ENCODE assay signal across 23 cellular contexts in genomic region chr13:102620512-102620911, GRCh38. TPM values are rescaled to one million over a fixed set of nuclear protein-coding genes. Genes with fewer than 3 reads are reported as not detected.
A peak's percentile ranks its signal among the peaks of the same experiment; 100 is the strongest.
DNase-seq lines count a peak whose midpoint lies in the region; ATAC-seq and TF ChIP-seq lines count a peak whose summit lies in the region.
"Had no signal": no experiment of that assay in that cellular context is flagged by ENCODE, and none has a peak within 500 bp of the region (broad histone marks: within the 10 kb centered on the region; RNA-seq: fewer than 3 reads in every experiment).

No MANE protein-coding gene starts in this region.

- H3K36me3 Mint-ChIP-seq in activated naive CD4-positive, alpha-beta T cell treated with anti-CD3 and anti-CD28 coated beads, Interleukin-2, amount 10 ng/mL, durations not matched to agents 7 days and 5 days = peaks cover 50% of the 10 kb centered on the region

- ATAC-seq in omental fat pad (ENCODE audit: low FRiP score) (no peak), HG03354 (IDR thresholded peaks at IDR 0.05; ENCODE audit: poor library complexity, severe bottlenecking, unreplicated experiment) (no peak)
- ATAC-seq: activated T-cell treated with anti-CD3 and anti-CD28 coated beads, Interleukin-2, amount 50 U/mL, for 72 hours; sciatic nerve; SK-N-SH treated with all-trans-retinoic acid at 6 μM for 48 hours had no signal

- H3K4me3 Mint-ChIP-seq in activated naive CD4-positive, alpha-beta T cell treated with anti-CD3 and anti-CD28 coated beads, Interleukin-2, amount 10 ng/mL, durations not matched to agents 7 days and 5 days = no peak overlapping the region
- H3K4me3 Mint-ChIP-seq: activated T-cell treated with anti-CD3 and anti-CD28 coated beads, Interleukin-2, amount 50 U/mL, for 72 hours; CD14-positive monocyte; central memory CD8-positive, alpha-beta T cell; IgD-negative memory B cell had no signal

- no peaks in the 10 kb centered on the region for H3K9me3 Mint-ChIP-seq in activated naive CD4-positive, alpha-beta T cell treated with anti-CD3 and anti-CD28 coated beads, Interleukin-2, amount 10 ng/mL, durations not matched to agents 7 days and 5 days
- H3K9me3 Mint-ChIP-seq: activated T-cell treated with anti-CD3 and anti-CD28 coated beads, Interleukin-2, amount 50 U/mL, for 72 hours; CD14-positive monocyte; central memory CD8-positive, alpha-beta T cell; IgD-negative memory B cell had no signal

- peak overlapping the region; percentile 58 for H3K27ac Mint-ChIP-seq in activated naive CD4-positive, alpha-beta T cell treated with anti-CD3 and anti-CD28 coated beads, Interleukin-2, amount 10 ng/mL, durations not matched to agents 7 days and 5 days
- H3K27ac Mint-ChIP-seq: IgD-negative memory B cell, progenitor cell of endocrine pancreas had no signal

- CTCF ChIA-PET in activated naive CD4-positive, alpha-beta T cell treated with anti-CD3 and anti-CD28 coated beads, Interleukin-2, amount 10 ng/mL, durations not matched to agents 7 days and 5 days (lab: Charles Lee) = no interaction called here

- DNase-seq in activated naive CD4-positive, alpha-beta T cell treated with anti-CD3 and anti-CD28 coated beads, Interleukin-2, amount 10 ng/mL, durations not matched to agents 7 days and 5 days = no peak
- no peak for DNase-seq in activated naive CD4-positive, alpha-beta T cell treated with Interleukin-2 at 50 U/mL for 16 hours
- DNase-seq in NCI-H146 treated with DMSO at 0.1 percent for 48 hours (lab: John Stamatoyannopoulos, UW; ENCODE audit: unreplicated experiment) (peak; percentile 26), NCI-H774 (lab: John Stamatoyannopoulos, UW) (peak; percentile 35), midbrain (lab: John Stamatoyannopoulos, UW) (peak; percentile 3), omental fat pad (ENCODE audit: low spot score) (no peak)
- DNase-seq: activated CD4-positive, alpha-beta T cell treated with anti-CD3 and anti-CD28 coated beads for 4 hours; activated T-cell treated with anti-CD3 and anti-CD28 coated beads, Interleukin-2, amount 50 U/mL, for 72 hours; dermis blood vessel endothelial cell; DMS79; GF-D8; kidney glomerular epithelial cell; NCI-H1436; NCI-H446 treated with DMSO at 0.1 percent for 48 hours; stomach; tibial artery had no signal

- no peak for TF ChIP-seq CTCF in omental fat pad (IDR thresholded peaks at IDR 0.05)

- no peaks in the 10 kb centered on the region for H3K27me3 Mint-ChIP-seq in activated naive CD4-positive, alpha-beta T cell treated with anti-CD3 and anti-CD28 coated beads, Interleukin-2, amount 10 ng/mL, durations not matched to agents 7 days and 5 days
- H3K27me3 Mint-ChIP-seq: central memory CD8-positive, alpha-beta T cell; IgD-negative memory B cell; progenitor cell of endocrine pancreas had no signal

- H3K4me1 Mint-ChIP-seq in activated naive CD4-positive, alpha-beta T cell treated with anti-CD3 and anti-CD28 coated beads, Interleukin-2, amount 10 ng/mL, durations not matched to agents 7 days and 5 days = no peaks in the 10 kb centered on the region
- H3K4me1 Mint-ChIP-seq: CD14-positive monocyte had no signal

RNA-seq across cellular contexts. Expression of gene TPP2, which starts 23.7 kb away (rescaled TPM):
- total RNA-seq in omental fat pad = 10 to 100 TPM; 38.5 to 45.5 (median 42.3) TPM

Comparison
In these comparisons a context has a peak if more than half of its experiments do, and no peak if none do; other contexts are left out.
1. DNase-seq: peak in NCI-H146 treated with DMSO at 0.1 percent for 48 hours (single experiment), NCI-H774 (single experiment) and midbrain (single experiment); none in activated naive CD4-positive, alpha-beta T cell treated with anti-CD3 and anti-CD28 coated beads, Interleukin-2, amount 10 ng/mL, durations not matched to agents 7 days and 5 days (single experiment), activated naive CD4-positive, alpha-beta T cell treated with Interleukin-2 at 50 U/mL for 16 hours (single experiment) and omental fat pad (single experiment).